ENCODE assay signal across 19 cellular contexts in genomic region chr15:82312611-82313349, GRCh38. TPM values are rescaled to one million over a fixed set of nuclear protein-coding genes. Genes with fewer than 3 reads are reported as not detected.
A peak's percentile ranks its signal among the peaks of the same experiment; 100 is the strongest.
DNase-seq lines count a peak whose midpoint lies in the region; ATAC-seq and TF ChIP-seq lines count a peak whose summit lies in the region.
"Had no signal": no experiment of that assay in that cellular context is flagged by ENCODE, and none has a peak within 500 bp of the region (broad histone marks: within the 10 kb centered on the region; RNA-seq: fewer than 3 reads in every experiment).

No MANE protein-coding gene starts in this region.

- CTCF ChIA-PET in activated CD4-positive, alpha-beta memory T cell treated with anti-CD3 and anti-CD28 coated beads for 36 hours (lab: Charles Lee) = no interaction called here
- CTCF ChIA-PET in activated CD4-positive, alpha-beta memory T cell treated with anti-CD3 and anti-CD28 coated beads, Interleukin-2, amount 10 ng/mL, durations not matched to agents 7 days and 5 days (lab: Charles Lee) = no interaction called here
- CTCF ChIA-PET in GM10248 (lab: Yijun Ruan, JAX) = no interaction called here

- TF ChIP-seq POLR2A in suprapubic skin (IDR thresholded peaks at IDR 0.05) (no peak), transverse colon (IDR thresholded peaks at IDR 0.05) (no peak)

- no peak for ATAC-seq in GM21619 (IDR thresholded peaks at IDR 0.05; ENCODE audit: unreplicated experiment)
- ATAC-seq: A549; activated naive CD8-positive, alpha-beta T cell treated with anti-CD3 and anti-CD28 coated beads, Interleukin-2, amount 50 U/mL, for 24 hours; Panc1 had no signal

- H3K36me3 ChIP-seq in suprapubic skin = no peaks in the 10 kb centered on the region
- H3K36me3 ChIP-seq in transverse colon = no peaks in the 10 kb centered on the region

- no peaks in the 10 kb centered on the region for H3K9me3 ChIP-seq in suprapubic skin
- H3K9me3 ChIP-seq in transverse colon = no peaks in the 10 kb centered on the region

- POLR2A ChIA-PET in activated CD4-positive, alpha-beta memory T cell treated with anti-CD3 and anti-CD28 coated beads for 36 hours (lab: Charles Lee) = no interaction called here
- POLR2A ChIA-PET in activated CD4-positive, alpha-beta memory T cell treated with anti-CD3 and anti-CD28 coated beads, Interleukin-2, amount 10 ng/mL, durations not matched to agents 7 days and 5 days (lab: Charles Lee) = no interaction called here
- POLR2A ChIA-PET in GM10248 (lab: Yijun Ruan, JAX) = interaction anchor here (0.6 kb wide), 1 partner anchor 220 kb away, joined by 4 read pairs; no protein-coding TSS in a partner anchor

- H3K27me3 ChIP-seq in suprapubic skin (no peaks in the 10 kb centered on the region), transverse colon (no peaks in the 10 kb centered on the region)

- peaks cover 12% of the 10 kb centered on the region for H3K9me3 Mint-ChIP-seq in activated CD4-positive, alpha-beta memory T cell treated with anti-CD3 and anti-CD28 coated beads for 36 hours
- H3K9me3 Mint-ChIP-seq in activated CD4-positive, alpha-beta memory T cell treated with anti-CD3 and anti-CD28 coated beads, Interleukin-2, amount 10 ng/mL, durations not matched to agents 7 days and 5 days = no peaks in the 10 kb centered on the region
- H3K9me3 Mint-ChIP-seq: activated naive CD8-positive, alpha-beta T cell treated with anti-CD3 and anti-CD28 coated beads, Interleukin-2, amount 50 U/mL, for 24 hours had no signal

- no peak for TF ChIP-seq CTCF in fibroblast of mammary gland (conservative IDR thresholded peaks at IDR 0.05; ENCODE audit: control insufficient read depth, insufficient read depth, low read depth, low read length)
- no peak for TF ChIP-seq CTCF in suprapubic skin (IDR thresholded peaks at IDR 0.05)
- TF ChIP-seq CTCF in transverse colon (IDR thresholded peaks at IDR 0.05) = no peak
- TF ChIP-seq CTCF in GM10248 (IDR thresholded peaks at IDR 0.05; ENCODE audit: control extremely low read depth, extremely low read depth, low read depth, missing control alignments) = no peak

- no peaks in the 10 kb centered on the region for H3K4me1 Mint-ChIP-seq in activated CD4-positive, alpha-beta memory T cell treated with anti-CD3 and anti-CD28 coated beads for 36 hours (ENCODE audit: low read depth)
- H3K4me1 Mint-ChIP-seq in activated CD4-positive, alpha-beta memory T cell treated with anti-CD3 and anti-CD28 coated beads, Interleukin-2, amount 10 ng/mL, durations not matched to agents 7 days and 5 days = no peaks in the 10 kb centered on the region
- H3K4me1 Mint-ChIP-seq: activated naive CD8-positive, alpha-beta T cell treated with anti-CD3 and anti-CD28 coated beads, Interleukin-2, amount 50 U/mL, for 24 hours had no signal

- TF ChIP-seq EP300 in suprapubic skin (IDR thresholded peaks at IDR 0.05) (no peak), transverse colon (IDR thresholded peaks at IDR 0.05; ENCODE audit: low read depth) (no peak)

- H3K36me3 Mint-ChIP-seq in activated CD4-positive, alpha-beta memory T cell treated with anti-CD3 and anti-CD28 coated beads for 36 hours = peaks cover 8% of the 10 kb centered on the region
- H3K36me3 Mint-ChIP-seq in activated CD4-positive, alpha-beta memory T cell treated with anti-CD3 and anti-CD28 coated beads, Interleukin-2, amount 10 ng/mL, durations not matched to agents 7 days and 5 days (ENCODE audit: low read depth) = no peaks in the 10 kb centered on the region

- H3K4me3 ChIP-seq in fibroblast of mammary gland (ENCODE audit: control insufficient read depth, low read depth, low read length) = no peak overlapping the region
- no peak overlapping the region for H3K4me3 ChIP-seq in suprapubic skin
- H3K4me3 ChIP-seq in transverse colon = no peak overlapping the region
- H3K4me3 ChIP-seq: A549, skin epidermis had no signal

- no peak overlapping the region for H3K27ac ChIP-seq in suprapubic skin
- H3K27ac ChIP-seq in transverse colon = no peak overlapping the region
- H3K27ac ChIP-seq: A549, skin epidermis had no signal

- H3K4me1 ChIP-seq in suprapubic skin (no peaks in the 10 kb centered on the region), transverse colon (no peaks in the 10 kb centered on the region)
- H3K4me1 ChIP-seq: A549 had no signal

- WGBS in suprapubic skin = 63% methylated on average over 6 of the region's 8 CpGs
- 82% methylated on average over 7 of the region's 8 CpGs; no CpG with 5 or more reads in 1 of the 2 donors for WGBS in transverse colon (ENCODE audit: low coverage in 1 of 2), 2 donors

- H3K27ac Mint-ChIP-seq in activated CD4-positive, alpha-beta memory T cell treated with anti-CD3 and anti-CD28 coated beads for 36 hours = no peak overlapping the region
- H3K27ac Mint-ChIP-seq in activated CD4-positive, alpha-beta memory T cell treated with anti-CD3 and anti-CD28 coated beads, Interleukin-2, amount 10 ng/mL, durations not matched to agents 7 days and 5 days = no peak overlapping the region
- H3K27ac Mint-ChIP-seq: activated naive CD8-positive, alpha-beta T cell treated with anti-CD3 and anti-CD28 coated beads, Interleukin-2, amount 50 U/mL, for 24 hours; stimulated activated naive CD8-positive, alpha-beta T cell treated with anti-CD3 and anti-CD28 coated beads, Interleukin-15, Interleukin-2, amounts not matched to agents 100 ng/mL and 50 ng/mL, for 24 hours had no signal

- H3K4me3 Mint-ChIP-seq in activated CD4-positive, alpha-beta memory T cell treated with anti-CD3 and anti-CD28 coated beads for 36 hours = no peak overlapping the region
- H3K4me3 Mint-ChIP-seq in activated CD4-positive, alpha-beta memory T cell treated with anti-CD3 and anti-CD28 coated beads, Interleukin-2, amount 10 ng/mL, durations not matched to agents 7 days and 5 days = no peak overlapping the region
- H3K4me3 Mint-ChIP-seq: activated naive CD8-positive, alpha-beta T cell treated with anti-CD3 and anti-CD28 coated beads, Interleukin-2, amount 50 U/mL, for 24 hours; CD4-positive, alpha-beta memory T cell; stimulated activated naive CD8-positive, alpha-beta T cell treated with anti-CD3 and anti-CD28 coated beads, Interleukin-15, Interleukin-2, amounts not matched to agents 100 ng/mL and 50 ng/mL, for 24 hours had no signal

- in situ Hi-C loops in transverse colon (cut with MboI; ENCODE audit: low pct_ligation_motif_present in 1 of 4, low pct_unique_long_range_greater_than_20kb in 1 of 4, low sequenced_read_pairs in 3 of 4) = no loop called here

- peak; percentile 4 for DNase-seq in activated CD4-positive, alpha-beta memory T cell treated with anti-CD3 and anti-CD28 coated beads for 36 hours
- no peak for DNase-seq in activated CD4-positive, alpha-beta memory T cell treated with anti-CD3 and anti-CD28 coated beads, Interleukin-2, amount 10 ng/mL, durations not matched to agents 7 days and 5 days
- DNase-seq in NCI-H524 treated with DMSO at 0.1 percent for 48 hours (lab: John Stamatoyannopoulos, UW) = peak; percentile 8
- peak; percentile 67 for DNase-seq in fibroblast of mammary gland (ENCODE audit: low read depth)
- DNase-seq in suprapubic skin (ENCODE audit: low spot score in 2 of 2) = peak; percentile 24 to 35
- DNase-seq in transverse colon = no peak
- DNase-seq in GM10248 (ENCODE audit: extremely low spot score) = no peak
- DNase-seq: activated naive CD8-positive, alpha-beta T cell treated with anti-CD3 and anti-CD28 coated beads, Interleukin-2, amount 50 U/mL, for 24 hours; CD4-positive, alpha-beta memory T cell; kidney; NCI-H1694 treated with DMSO at 0.1 percent for 48 hours; NCI-H510A treated with DMSO at 0.1 percent for 48 hours; occipital lobe; T-helper 1 cell had no signal

- intact Hi-C loops in activated CD4-positive, alpha-beta memory T cell treated with anti-CD3 and anti-CD28 coated beads for 36 hours (cut with micrococcal nuclease) = no loop called here
- intact Hi-C loops in transverse colon (cut with DNase I; ENCODE audit: low total_unique reads) = no loop called here

- no peaks in the 10 kb centered on the region for H3K27me3 Mint-ChIP-seq in activated CD4-positive, alpha-beta memory T cell treated with anti-CD3 and anti-CD28 coated beads for 36 hours
- H3K27me3 Mint-ChIP-seq in activated CD4-positive, alpha-beta memory T cell treated with anti-CD3 and anti-CD28 coated beads, Interleukin-2, amount 10 ng/mL, durations not matched to agents 7 days and 5 days = peaks cover 7% of the 10 kb centered on the region
- H3K27me3 Mint-ChIP-seq: activated naive CD8-positive, alpha-beta T cell treated with anti-CD3 and anti-CD28 coated beads, Interleukin-2, amount 50 U/mL, for 24 hours; stimulated activated naive CD8-positive, alpha-beta T cell treated with anti-CD3 and anti-CD28 coated beads, Interleukin-15, Interleukin-2, amounts not matched to agents 100 ng/mL and 50 ng/mL, for 24 hours had no signal

RNA-seq across cellular contexts. Expression of gene GOLGA6L10, which starts 36.5 kb away (rescaled TPM):
- total RNA-seq in activated CD4-positive, alpha-beta memory T cell treated with anti-CD3 and anti-CD28 coated beads for 36 hours = 1 to 10 TPM; 1.3 to 1.7 TPM
- total RNA-seq in activated CD4-positive, alpha-beta memory T cell treated with anti-CD3 and anti-CD28 coated beads, Interleukin-2, amount 10 ng/mL, durations not matched to agents 7 days and 5 days = 1 to 10 TPM in 1 of 2 experiments, under 1 TPM in 1; 0.95 to 1.1 TPM
- total RNA-seq in suprapubic skin = 1 to 10 TPM in 3 of 4 donors, under 1 TPM in 1; 0.60 to 4.5 (median 2.0) TPM
- total RNA-seq in transverse colon = 10 to 100 TPM in 1 of 4 donors, 1 to 10 TPM in 2, not detected in 1; 1.2 to 17.1 (median 1.3) TPM

RNA-seq across cellular contexts. Expression of gene SAXO2, which starts 50.2 kb away (rescaled TPM):
- under 1 TPM in 1 of 2 experiments, not detected in 1; 0.81 TPM for total RNA-seq in activated CD4-positive, alpha-beta memory T cell treated with anti-CD3 and anti-CD28 coated beads for 36 hours
- total RNA-seq in activated CD4-positive, alpha-beta memory T cell treated with anti-CD3 and anti-CD28 coated beads, Interleukin-2, amount 10 ng/mL, durations not matched to agents 7 days and 5 days = under 1 TPM in 1 of 2 experiments, not detected in 1; 0.60 TPM
- total RNA-seq in suprapubic skin (1 to 10 TPM in 1 of 4 donors, under 1 TPM in 2, not detected in 1; 0.23 to 1.7 (median 0.32) TPM), transverse colon (1 to 10 TPM in 2 of 4 donors, under 1 TPM in 1, not detected in 1; 0.20 to 3.0 (median 2.4) TPM)

RNA-seq across cellular contexts. Expression of gene EFL1, which starts 50.2 kb away (rescaled TPM):
- total RNA-seq in activated CD4-positive, alpha-beta memory T cell treated with anti-CD3 and anti-CD28 coated beads for 36 hours = 10 to 100 TPM; 27.7 to 28.1 TPM
- total RNA-seq in activated CD4-positive, alpha-beta memory T cell treated with anti-CD3 and anti-CD28 coated beads, Interleukin-2, amount 10 ng/mL, durations not matched to agents 7 days and 5 days = 10 to 100 TPM; 20.8 to 23.1 TPM
- total RNA-seq in suprapubic skin (10 to 100 TPM; 18.3 to 25.3 (median 22.2) TPM), transverse colon (10 to 100 TPM; 35.0 to 57.9 (median 46.5) TPM)

Comparison
In these comparisons a context has a peak if more than half of its experiments do, and no peak if none do; other contexts are left out.
1. DNase-seq: peak in activated CD4-positive, alpha-beta memory T cell treated with anti-CD3 and anti-CD28 coated beads for 36 hours (single experiment), NCI-H524 treated with DMSO at 0.1 percent for 48 hours (single experiment), fibroblast of mammary gland (single experiment) and suprapubic skin (2 of 2); none in activated CD4-positive, alpha-beta memory T cell treated with anti-CD3 and anti-CD28 coated beads, Interleukin-2, amount 10 ng/mL, durations not matched to agents 7 days and 5 days (single experiment), transverse colon (single experiment) and GM10248 (single experiment).